10 cellular contexts compared by ENCODE assay signal in genomic region chr17:80782536-80783427, GRCh38.
A peak's percentile ranks its signal among the peaks of the same experiment; 100 is the strongest.
DNase-seq lines count a peak whose midpoint lies in the region; ATAC-seq lines count a peak whose summit lies in the region.
"Had no signal": no experiment of that assay in that cellular context is flagged by ENCODE, and none has a peak within 500 bp of the region (broad histone marks: within the 10 kb centered on the region; RNA-seq: fewer than 3 reads in every experiment).

No MANE protein-coding gene starts in this region.

- no peak for ATAC-seq in GM18511 (IDR thresholded peaks at IDR 0.05; ENCODE audit: unreplicated experiment)
- ATAC-seq in HG03342 (IDR thresholded peaks at IDR 0.05; ENCODE audit: unreplicated experiment) = no peak

- peak; percentile 41 for DNase-seq in ACHN
- peak; percentile 45 for DNase-seq in KBM-7
- peak; percentile 32 for DNase-seq in activated gamma-delta T cell treated with anti-CD3 and anti-CD28 coated beads, Interleukin-2, amount 50 U/mL, for 16 hours (ENCODE audit: low read depth)
- peak; percentile 74 for DNase-seq in mesenteric fat pad (ENCODE audit: low spot score)
- DNase-seq in NCI-H128 (lab: John Stamatoyannopoulos, UW; ENCODE audit: unreplicated experiment) = no peak
- no peak for DNase-seq in NCI-H446 (lab: John Stamatoyannopoulos, UW)
- DNase-seq: effector CD8-positive, alpha-beta T cell; naive B cell had no signal

- in situ Hi-C loops in ACHN (cut with HindIII; ENCODE audit: low pct_ligation_motif_present, low pct_unique_long_range_greater_than_20kb, low sequenced_read_pairs) (no loop called here), KBM-7 (cut with MboI; ENCODE audit: low pct_unique_long_range_greater_than_20kb, low sequenced_read_pairs) (no loop called here)

Comparison
In these comparisons a context has a peak if more than half of its experiments do, and no peak if none do; other contexts are left out.
1. DNase-seq: peak in ACHN (single experiment), KBM-7 (single experiment), activated gamma-delta T cell treated with anti-CD3 and anti-CD28 coated beads, Interleukin-2, amount 50 U/mL, for 16 hours (single experiment) and mesenteric fat pad (single experiment); none in NCI-H128 (single experiment) and NCI-H446 (0 of 2).